Comparison of ENCODE assay signal across 30 cellular contexts in genomic region chrX:724256-724655, GRCh38.
DNase-seq lines count a peak whose midpoint lies in the region; ATAC-seq and TF ChIP-seq lines count a peak whose summit lies in the region.
"Had no signal": no experiment of that assay in that cellular context is flagged by ENCODE, and none has a peak within 500 bp of the region (broad histone marks: within the 10 kb centered on the region; RNA-seq: fewer than 3 reads in every experiment).

No MANE protein-coding gene starts in this region.

- WGBS in sigmoid colon, 2 donors: 89 to 91% methylated on average over 4 of the region's 4 CpGs
- 85 to 100% methylated on average over 1 to 4 of the region's 4 CpGs for WGBS in transverse colon (ENCODE audit: low coverage in 1 of 2), 2 donors

- TF ChIP-seq POLR2A in sigmoid colon (IDR thresholded peaks at IDR 0.05): no peak
- TF ChIP-seq POLR2A in transverse colon (IDR thresholded peaks at IDR 0.05): no peak

- no peaks in the 10 kb centered on the region for H3K27me3 Mint-ChIP-seq in activated CD4-positive, alpha-beta T cell treated with anti-CD3 and anti-CD28 coated beads for 36 hours
- H3K27me3 Mint-ChIP-seq: effector memory CD8-positive, alpha-beta T cell; naive B cell had no signal

- no peaks in the 10 kb centered on the region for H3K27me3 ChIP-seq in sigmoid colon
- no peaks in the 10 kb centered on the region for H3K27me3 ChIP-seq in transverse colon
- H3K27me3 ChIP-seq: foreskin keratinocyte, heart right ventricle had no signal

- ATAC-seq in activated CD4-positive, alpha-beta T cell treated with anti-CD3 and anti-CD28 coated beads for 36 hours: peak; percentile 40
- ATAC-seq: effector memory CD8-positive, alpha-beta T cell; foreskin keratinocyte; heart right ventricle; psoas muscle; sciatic nerve had no signal

- H3K27ac ChIP-seq in sigmoid colon: no peak overlapping the region
- H3K27ac ChIP-seq in transverse colon: no peak overlapping the region
- H3K27ac ChIP-seq: 22Rv1, foreskin keratinocyte, heart right ventricle, psoas muscle had no signal

- POLR2A ChIA-PET in activated CD4-positive, alpha-beta T cell treated with anti-CD3 and anti-CD28 coated beads for 36 hours (lab: Charles Lee): no interaction called here

- H3K4me1 ChIP-seq in sigmoid colon (no peaks in the 10 kb centered on the region), transverse colon (no peaks in the 10 kb centered on the region)
- H3K4me1 ChIP-seq: foreskin keratinocyte, heart right ventricle, psoas muscle had no signal

- in situ Hi-C loops in KBM-7 (cut with MboI; ENCODE audit: low pct_unique_long_range_greater_than_20kb, low sequenced_read_pairs) (no loop called here), transverse colon (cut with MboI; ENCODE audit: low pct_ligation_motif_present in 1 of 4, low pct_unique_long_range_greater_than_20kb in 1 of 4, low sequenced_read_pairs in 3 of 4) (no loop called here)

- CTCF ChIA-PET in activated CD4-positive, alpha-beta T cell treated with anti-CD3 and anti-CD28 coated beads for 36 hours (lab: Charles Lee): no interaction called here

- TF ChIP-seq EP300 in sigmoid colon (IDR thresholded peaks at IDR 0.05) (no peak), transverse colon (IDR thresholded peaks at IDR 0.05; ENCODE audit: low read depth) (no peak)

- H3K4me1 Mint-ChIP-seq in activated CD4-positive, alpha-beta T cell treated with anti-CD3 and anti-CD28 coated beads for 36 hours: no peaks in the 10 kb centered on the region
- H3K4me1 Mint-ChIP-seq: CD14-positive monocyte had no signal

- H3K4me3 ChIP-seq in sigmoid colon (no peak overlapping the region), transverse colon (no peak overlapping the region)
- H3K4me3 ChIP-seq: heart right ventricle, psoas muscle had no signal

- no peaks in the 10 kb centered on the region for H3K36me3 ChIP-seq in sigmoid colon
- H3K36me3 ChIP-seq in transverse colon: no peaks in the 10 kb centered on the region
- H3K36me3 ChIP-seq: heart right ventricle had no signal

- peaks cover 0 to 7% (median 1%) of the 10 kb centered on the region in 4 donors for H3K9me3 ChIP-seq in sigmoid colon
- peaks cover 0 to 7% of the 10 kb centered on the region in 2 donors for H3K9me3 ChIP-seq in transverse colon
- H3K9me3 ChIP-seq: SK-N-SH had no signal

- H3K9me3 Mint-ChIP-seq in activated CD4-positive, alpha-beta T cell treated with anti-CD3 and anti-CD28 coated beads for 36 hours (ENCODE audit: low read depth): peaks cover 15% of the 10 kb centered on the region

- intact Hi-C loops in activated CD4-positive, alpha-beta T cell treated with anti-CD3 and anti-CD28 coated beads for 36 hours (cut with DNase I, micrococcal nuclease): loop anchor here in 1 of 2 experiments (10.0 kb wide), 1 partner anchor 149 kb away; no protein-coding TSS in a partner anchor
- intact Hi-C loops in sigmoid colon (cut with DNase I): no loop called here
- intact Hi-C loops in transverse colon (cut with DNase I; ENCODE audit: low total_unique reads): no loop called here

- peak; percentile 44 for DNase-seq in activated CD4-positive, alpha-beta T cell treated with anti-CD3 and anti-CD28 coated beads for 36 hours
- DNase-seq in activated CD4-positive, alpha-beta T cell treated with anti-CD3 and anti-CD28 coated beads for 1 hour: no peak
- peak; percentile 50 for DNase-seq in KBM-7
- DNase-seq in ecto neural progenitor cell (ENCODE audit: low spot score): peak; percentile 38
- DNase-seq in sigmoid colon: peak; percentile 11
- no peak for DNase-seq in transverse colon
- DNase-seq in nucleus accumbens (lab: John Stamatoyannopoulos, UW): no peak
- no peak for DNase-seq in OCI-M1 (lab: John Stamatoyannopoulos, UW)
- DNase-seq: activated CD8-positive, alpha-beta memory T cell treated with anti-CD3 and anti-CD28 coated beads for 24 hours; activated effector memory CD4-positive, alpha-beta T cell treated with Interleukin-2 at 50 U/mL for 16 hours; caudate nucleus; cortex of kidney; DMS79 treated with DMSO at 0.1 percent for 48 hours; effector memory CD8-positive, alpha-beta T cell; foreskin keratinocyte; GOT3; heart right ventricle; midbrain; naive B cell; NCI-H1048; NCI-H1694; NCI-H446 treated with DMSO at 0.1 percent for 48 hours; psoas muscle; SK-N-SH; stimulated activated CD4-positive, alpha-beta T cell treated with anti-CD3 and anti-CD28 coated beads, Interleukin-4, amount 100 ng/mL, for 1 hour; trophoblast cell had no signal

- no peaks in the 10 kb centered on the region for H3K36me3 Mint-ChIP-seq in activated CD4-positive, alpha-beta T cell treated with anti-CD3 and anti-CD28 coated beads for 36 hours (ENCODE audit: low read depth)
- H3K36me3 Mint-ChIP-seq: CD14-positive monocyte, naive B cell had no signal

- no peak for TF ChIP-seq CTCF in sigmoid colon (IDR thresholded peaks at IDR 0.05)
- TF ChIP-seq CTCF in transverse colon (IDR thresholded peaks at IDR 0.05): no peak

- H3K4me3 Mint-ChIP-seq in activated CD4-positive, alpha-beta T cell treated with anti-CD3 and anti-CD28 coated beads for 36 hours: no peak overlapping the region
- H3K4me3 Mint-ChIP-seq: CD14-positive monocyte; effector memory CD8-positive, alpha-beta T cell; naive B cell; T-helper 1 cell treated with Interleukin-12 subunit alpha and Interleukin-12 subunit beta and Interleukin-4 antibody, amounts not matched to agents 30 μg/mL and 1 μg/mL, for 36 hours had no signal

- no peak overlapping the region for H3K27ac Mint-ChIP-seq in activated CD4-positive, alpha-beta T cell treated with anti-CD3 and anti-CD28 coated beads for 36 hours
- H3K27ac Mint-ChIP-seq: naive B cell; T-helper 1 cell treated with Interleukin-12 subunit alpha and Interleukin-12 subunit beta and Interleukin-4 antibody, amounts not matched to agents 30 μg/mL and 1 μg/mL, for 36 hours had no signal

Comparison
In these comparisons a context has a peak if more than half of its experiments do, and no peak if none do; other contexts are left out.
1. DNase-seq: peak in activated CD4-positive, alpha-beta T cell treated with anti-CD3 and anti-CD28 coated beads for 36 hours (single experiment), KBM-7 (single experiment), ecto neural progenitor cell (single experiment) and sigmoid colon (single experiment); none in activated CD4-positive, alpha-beta T cell treated with anti-CD3 and anti-CD28 coated beads for 1 hour (single experiment), transverse colon (single experiment), nucleus accumbens (0 of 56) and OCI-M1 (single experiment).